20 cellular contexts compared by ENCODE assay signal in the genomic region with DNA sequence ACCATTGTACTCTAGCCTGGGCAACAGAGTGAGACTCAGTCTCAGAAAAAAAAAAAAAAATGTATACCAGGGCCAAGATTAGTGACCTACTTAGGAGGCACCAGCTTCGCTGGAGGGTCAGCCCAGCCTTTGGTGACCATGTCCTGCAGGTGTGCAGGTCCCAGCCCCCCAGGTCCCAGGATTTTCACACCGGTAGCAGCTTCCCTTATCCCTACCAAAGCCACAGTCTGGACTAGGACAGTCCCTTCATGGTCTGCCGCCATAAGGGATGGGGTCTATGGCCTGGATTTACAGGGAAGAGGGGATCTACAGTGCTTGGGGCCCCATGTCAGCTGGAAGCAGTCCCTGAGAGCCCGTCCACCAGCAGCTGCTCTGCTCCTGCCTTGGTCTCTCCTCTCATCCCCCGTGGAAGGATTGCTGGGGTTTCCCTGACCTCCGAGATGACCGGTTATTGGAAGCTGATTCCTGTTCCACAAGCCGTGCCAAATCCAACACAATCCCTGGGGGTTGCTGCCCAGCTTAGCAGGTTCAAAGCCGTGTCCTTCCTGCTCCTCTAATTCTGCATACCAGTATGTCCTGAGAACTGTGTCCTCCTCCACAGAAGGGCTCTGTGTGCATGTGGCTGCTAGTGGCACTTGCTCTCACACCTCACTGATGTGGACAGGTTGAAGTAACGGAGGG. TPM values are rescaled to one million over a fixed set of nuclear protein-coding genes. Genes with fewer than 3 reads are reported as not detected.
DNase-seq lines count a peak whose midpoint lies in the region; ATAC-seq and TF ChIP-seq lines count a peak whose summit lies in the region.
"Had no signal": no experiment of that assay in that cellular context is flagged by ENCODE, and none has a peak within 500 bp of the region (broad histone marks: within the 10 kb centered on the region; RNA-seq: fewer than 3 reads in every experiment).

No MANE protein-coding gene starts in this region.

- H3K27ac ChIP-seq in coronary artery: no peak overlapping the region
- H3K27ac ChIP-seq: BLaER1, PC-9, SJCRH30 had no signal

- H3K9me3 Mint-ChIP-seq in osteocyte (ENCODE audit: unreplicated experiment): no peaks in the 10 kb centered on the region
- H3K9me3 Mint-ChIP-seq: CD4-positive, CD25-positive, alpha-beta regulatory T cell; H9 had no signal

- no peaks in the 10 kb centered on the region for H3K9me3 ChIP-seq in iPS-15b (ENCODE audit: control insufficient read depth, insufficient read depth, low read length)
- H3K9me3 ChIP-seq: BLaER1, MG63, SJCRH30 had no signal

- peak; percentile 28 for DNase-seq in activated CD8-positive, alpha-beta memory T cell treated with anti-CD3 and anti-CD28 coated beads for 24 hours
- no peak for DNase-seq in activated CD8-positive, alpha-beta memory T cell treated with anti-CD3 and anti-CD28 coated beads, Interleukin-2, amount 50 U/mL, for 4 hours
- DNase-seq in coronary artery (ENCODE audit: low spot score) (peak; percentile 49), osteocyte (ENCODE audit: extremely low spot score, unreplicated experiment) (peak; percentile 57), NCI-H2107 (lab: John Stamatoyannopoulos, UW) (no peak)
- DNase-seq: CD4-positive, CD25-positive, alpha-beta regulatory T cell; H9; IMR-90; KG1; MG63; NCI-H2029; NCI-H446 treated with DMSO at 0.1 percent for 48 hours; NCI-H526 treated with DMSO at 0.1 percent for 48 hours; SJCRH30 had no signal

- TF ChIP-seq CTCF in coronary artery (IDR thresholded peaks at IDR 0.05) (no peak), osteocyte (IDR thresholded peaks at IDR 0.05) (no peak)

- no peak for ATAC-seq in HG03354 (IDR thresholded peaks at IDR 0.05; ENCODE audit: poor library complexity, severe bottlenecking, unreplicated experiment)
- ATAC-seq in HG03139 (IDR thresholded peaks at IDR 0.05; ENCODE audit: unreplicated experiment): no peak
- ATAC-seq: Right ventricle myocardium inferior had no signal

- peaks cover 5% of the 10 kb centered on the region for H3K4me1 Mint-ChIP-seq in osteocyte (ENCODE audit: unreplicated experiment)

- H3K27me3 ChIP-seq in iPS-15b (ENCODE audit: control insufficient read depth, insufficient read depth, low read length): no peaks in the 10 kb centered on the region
- H3K27me3 ChIP-seq: BLaER1, MG63, SJCRH30 had no signal

- H3K4me1 ChIP-seq in iPS-15b (ENCODE audit: control insufficient read depth, insufficient read depth, low read length): no peaks in the 10 kb centered on the region
- H3K4me1 ChIP-seq: BLaER1 had no signal

- peak overlapping the region; percentile 47 for H3K9ac ChIP-seq in iPS-15b (ENCODE audit: low read depth, low read length)
- H3K9ac ChIP-seq: BLaER1 had no signal

- H3K27me3 Mint-ChIP-seq in osteocyte (ENCODE audit: unreplicated experiment): no peaks in the 10 kb centered on the region
- H3K27me3 Mint-ChIP-seq: CD4-positive, CD25-positive, alpha-beta regulatory T cell had no signal

- no peak overlapping the region for H3K27ac Mint-ChIP-seq in osteocyte (ENCODE audit: unreplicated experiment)

- peaks cover 2% of the 10 kb centered on the region for H3K36me3 ChIP-seq in iPS-15b (ENCODE audit: control insufficient read depth, insufficient read depth, low read length)
- H3K36me3 ChIP-seq: MG63, SJCRH30 had no signal

- H3K4me3 ChIP-seq in coronary artery: no peak overlapping the region
- no peak overlapping the region for H3K4me3 ChIP-seq in iPS-15b (ENCODE audit: low read depth, low read length)
- H3K4me3 ChIP-seq: BLaER1, MG63, PC-9, SJCRH30 had no signal

- no peak overlapping the region for H3K4me3 Mint-ChIP-seq in osteocyte (ENCODE audit: unreplicated experiment)
- H3K4me3 Mint-ChIP-seq: CD4-positive, CD25-positive, alpha-beta regulatory T cell; H9 had no signal

- H3K36me3 Mint-ChIP-seq in osteocyte (ENCODE audit: unreplicated experiment): peaks cover 25% of the 10 kb centered on the region

RNA-seq across cellular contexts. Expression of gene NDUFB2, which starts 11.0 kb away (rescaled TPM):
- 177 and 184 TPM in 2 replicates for total RNA-seq in osteocyte

RNA-seq across cellular contexts. Expression of gene ADCK2, which starts 12.8 kb away (rescaled TPM):
- total RNA-seq in osteocyte: 25.7 and 26.1 TPM in 2 replicates

RNA-seq across cellular contexts. Expression of gene DENND2A, which starts 44.9 kb away (rescaled TPM):
- total RNA-seq in osteocyte: 53.3 and 56.6 TPM in 2 replicates
- total RNA-seq: CD4-positive, CD25-positive, alpha-beta regulatory T cell had no signal

Comparison
In these comparisons a context has a peak if more than half of its experiments do, and no peak if none do; other contexts are left out.
1. DNase-seq: peak in activated CD8-positive, alpha-beta memory T cell treated with anti-CD3 and anti-CD28 coated beads for 24 hours (single experiment), coronary artery (single experiment) and osteocyte (single experiment); none in activated CD8-positive, alpha-beta memory T cell treated with anti-CD3 and anti-CD28 coated beads, Interleukin-2, amount 50 U/mL, for 4 hours (single experiment) and NCI-H2107 (single experiment).